8 cellular contexts compared by ENCODE assay signal in the genomic region with DNA sequence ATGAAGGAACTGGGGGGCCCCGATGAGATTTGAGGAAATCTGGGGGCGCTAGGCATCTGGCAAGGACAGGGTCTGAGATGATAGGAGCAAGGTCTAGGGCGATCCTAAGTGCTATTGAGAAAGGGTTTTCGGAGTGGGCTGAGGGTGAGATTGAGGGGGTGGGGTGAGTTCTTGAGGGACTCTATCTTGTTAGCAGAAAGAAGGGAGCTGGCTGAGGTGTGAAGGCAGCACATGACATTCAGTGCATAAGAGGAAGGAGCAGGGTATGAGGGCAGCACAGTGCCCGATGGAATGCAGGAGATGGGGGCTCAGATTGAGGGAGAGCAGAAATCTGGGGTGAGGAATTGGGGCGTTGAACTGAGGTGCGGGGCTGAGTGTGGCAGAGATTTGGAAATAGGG. TPM values are rescaled to one million over a fixed set of nuclear protein-coding genes. Genes with fewer than 3 reads are reported as not detected.
DNase-seq lines count a peak whose midpoint lies in the region; ATAC-seq and TF ChIP-seq lines count a peak whose summit lies in the region.

No MANE protein-coding gene starts in this region.

- no peak overlapping the region for H3K4ac ChIP-seq in H9 (ENCODE audit: low read depth, low read length)

- H3K9ac ChIP-seq in H9 (ENCODE audit: extremely low read depth, insufficient read length, low read length): peak overlapping the region; percentile 53

- DNase-seq in AG04449 (ENCODE audit: low read depth, low spot score) (no peak), H9 (no peak), glutamatergic neuron (no peak), prostate gland (ENCODE audit: low spot score) (no peak), NCI-H2107 treated with DMSO at 0.1 percent for 48 hours (lab: John Stamatoyannopoulos, UW; ENCODE audit: unreplicated experiment) (no peak), COR-L47 (lab: John Stamatoyannopoulos, UW) (no peak), HK-2 (ENCODE audit: unreplicated experiment) (no peak)
- peak; percentile 21 for DNase-seq in activated CD8-positive, alpha-beta T cell treated with anti-CD3 and anti-CD28 coated beads for 36 hours

- H3K79me2 ChIP-seq in H9 (ENCODE audit: insufficient read depth, low read length): no peaks in the 10 kb centered on the region

- POLR2A ChIA-PET in AG04449 (lab: Yijun Ruan, JAX): interaction anchor here (1.0 to 1.9 kb wide), 2 partner anchors 10 to 15 kb away, joined by 3 to 14 read pairs; no protein-coding TSS in a partner anchor
- POLR2A ChIA-PET in activated CD8-positive, alpha-beta T cell treated with anti-CD3 and anti-CD28 coated beads for 36 hours (lab: Charles Lee): interaction anchor here (0.9 to 1.7 kb wide), 4 partner anchors 11 to 49 kb away, joined by 3 to 5 read pairs (median 4); no protein-coding TSS in a partner anchor

- H4K5ac ChIP-seq in H9 (ENCODE audit: insufficient read length, low read depth, low read length): no peak overlapping the region

- TF ChIP-seq POLR2A in prostate gland (IDR thresholded peaks at IDR 0.05): no peak

- H3K14ac ChIP-seq in H9 (ENCODE audit: insufficient read depth, low read length): peak overlapping the region; percentile 31; the same call in 1 of the 2 replicates

- no peak overlapping the region for H2BK120ac ChIP-seq in H9 (ENCODE audit: low read depth, low read length, poor library complexity, severe bottlenecking)

- H3K4me1 Mint-ChIP-seq in H9: peaks cover 31 to 33% of the 10 kb centered on the region in 2 experiments
- peaks cover 55% of the 10 kb centered on the region for H3K4me1 Mint-ChIP-seq in activated CD8-positive, alpha-beta T cell treated with anti-CD3 and anti-CD28 coated beads for 36 hours (ENCODE audit: low read depth)
- H3K4me1 Mint-ChIP-seq in glutamatergic neuron (ENCODE audit: low read depth, unreplicated experiment): peaks cover 13% of the 10 kb centered on the region

- peak overlapping the region; percentile 90 for H3K4me2 ChIP-seq in H9 (ENCODE audit: insufficient read depth, insufficient read length, low read length)

- no CpG with 5 or more reads among the region's 7 CpGs for WGBS in H9 (ENCODE audit: extremely low coverage, insufficient read length, low lambda C conversion rate)
- WGBS in prostate gland: 14% methylated on average over 7 of the region's 7 CpGs

- peak; percentile 11 for ATAC-seq in activated CD8-positive, alpha-beta T cell treated with anti-CD3 and anti-CD28 coated beads for 36 hours

- no peak overlapping the region for H3K56ac ChIP-seq in H9 (ENCODE audit: insufficient read length, low read depth, low read length)

- H3K4me3 ChIP-seq in AG04449 (ENCODE audit: low read depth, low read length) (peak overlapping the region; percentile 64), prostate gland (peak overlapping the region; percentile 58 to 72)

- H3K9me3 ChIP-seq in H9 (ENCODE audit: control insufficient read depth, low read depth, low read length): peaks cover 7% of the 10 kb centered on the region
- H3K9me3 ChIP-seq in prostate gland: no peaks in the 10 kb centered on the region

- H3K18ac ChIP-seq in H9 (ENCODE audit: insufficient read length, low read depth, low read length): no peak overlapping the region

- TF ChIP-seq CTCF in AG04449 (IDR thresholded peaks at IDR 0.05; ENCODE audit: insufficient read depth, low read length, missing control alignments) (no peak), H9 (conservative IDR thresholded peaks at IDR 0.05) (no peak), glutamatergic neuron (IDR thresholded peaks at IDR 0.05; ENCODE audit: partially characterized antibody, unreplicated experiment) (no peak), prostate gland (IDR thresholded peaks at IDR 0.05) (no peak)
- TF ChIP-seq CTCF in activated CD8-positive, alpha-beta T cell treated with anti-CD3 and anti-CD28 coated beads for 36 hours (IDR thresholded peaks at IDR 0.05): no peak

- no peak overlapping the region for H4K8ac ChIP-seq in H9 (replicated peaks; ENCODE audit: insufficient read length, low read depth, low read length)

- H3K27me3 ChIP-seq in H9 (ENCODE audit: insufficient read depth, low read length): no peaks in the 10 kb centered on the region; the same call in 1 of the 2 replicates
- H3K27me3 ChIP-seq in prostate gland (replicated peaks; ENCODE audit: insufficient read depth): no peaks in the 10 kb centered on the region

- H2AK5ac ChIP-seq in H9 (ENCODE audit: insufficient read length, low read length): no peak overlapping the region

- H3K9me3 Mint-ChIP-seq in H9: peaks cover 9 to 15% of the 10 kb centered on the region in 2 experiments
- H3K9me3 Mint-ChIP-seq in activated CD8-positive, alpha-beta T cell treated with anti-CD3 and anti-CD28 coated beads for 36 hours: peaks cover 2% of the 10 kb centered on the region
- peaks cover 9% of the 10 kb centered on the region for H3K9me3 Mint-ChIP-seq in glutamatergic neuron (ENCODE audit: unreplicated experiment)

- H2BK15ac ChIP-seq in H9 (ENCODE audit: low read depth, low read length): no peak overlapping the region

- no peaks in the 10 kb centered on the region for H3K79me1 ChIP-seq in H9 (ENCODE audit: insufficient read depth, low read depth, low read length, poor library complexity, severe bottlenecking)

- H3T11ph ChIP-seq in H9 (ENCODE audit: low read length): no peak overlapping the region

- peak overlapping the region in 1 of 3 experiments; percentile 42; a peak in 3 of 7 replicates for H3K27ac Mint-ChIP-seq in H9
- peak overlapping the region; percentile 89 for H3K27ac Mint-ChIP-seq in activated CD8-positive, alpha-beta T cell treated with anti-CD3 and anti-CD28 coated beads for 36 hours
- peak overlapping the region; percentile 65 for H3K27ac Mint-ChIP-seq in glutamatergic neuron (ENCODE audit: unreplicated experiment)

- no peak overlapping the region for H2BK20ac ChIP-seq in H9 (ENCODE audit: low read depth, low read length, poor library complexity, severe bottlenecking)

- no peak overlapping the region for H3K23ac ChIP-seq in H9 (ENCODE audit: insufficient read length, low read depth, low read length)

- H2BK5ac ChIP-seq in H9 (ENCODE audit: insufficient read length, low read length): no peak overlapping the region

- H3K4me1 ChIP-seq in H9 (ENCODE audit: insufficient read depth, low read length): no peaks in the 10 kb centered on the region; the same call in 1 of the 2 replicates
- no peaks in the 10 kb centered on the region for H3K4me1 ChIP-seq in prostate gland (replicated peaks)

- H3K27me3 Mint-ChIP-seq in H9 (ENCODE audit: low read depth) (peaks cover 4% of the 10 kb centered on the region), glutamatergic neuron (ENCODE audit: unreplicated experiment) (peaks cover 4% of the 10 kb centered on the region)
- H3K27me3 Mint-ChIP-seq in activated CD8-positive, alpha-beta T cell treated with anti-CD3 and anti-CD28 coated beads for 36 hours: no peaks in the 10 kb centered on the region

- H3K36me3 Mint-ChIP-seq in H9 (ENCODE audit: insufficient read depth in 1 of 3, low read depth in 3 of 3): peaks cover 11 to 19% (median 17%) of the 10 kb centered on the region in 3 experiments
- peaks cover 7% of the 10 kb centered on the region for H3K36me3 Mint-ChIP-seq in activated CD8-positive, alpha-beta T cell treated with anti-CD3 and anti-CD28 coated beads for 36 hours (ENCODE audit: low read depth)
- peaks cover 5% of the 10 kb centered on the region for H3K36me3 Mint-ChIP-seq in glutamatergic neuron (ENCODE audit: unreplicated experiment)

- H2BK12ac ChIP-seq in H9 (ENCODE audit: insufficient read length, low read depth, low read length): no peak overlapping the region

- H3K23me2 ChIP-seq in H9 (ENCODE audit: insufficient read length, low read depth, low read length, poor library complexity, severe bottlenecking): peaks cover 8% of the 10 kb centered on the region

- H3K36me3 ChIP-seq in prostate gland: no peaks in the 10 kb centered on the region

- no peaks in the 10 kb centered on the region for H4K20me1 ChIP-seq in H9 (ENCODE audit: control insufficient read depth, insufficient read depth, insufficient read length)

- intact Hi-C loops in activated CD8-positive, alpha-beta T cell treated with anti-CD3 and anti-CD28 coated beads for 36 hours (cut with micrococcal nuclease): no loop called here
- intact Hi-C loops in prostate gland (cut with DNase I): no loop called here

- H4K91ac ChIP-seq in H9 (ENCODE audit: insufficient read length, low read depth, low read length): no peak overlapping the region

- CTCF ChIA-PET in AG04449 (lab: Yijun Ruan, JAX): interaction anchor here (1.4 kb wide), 1 partner anchor 1094 kb away, joined by 4 read pairs; no protein-coding TSS in a partner anchor
- CTCF ChIA-PET in activated CD8-positive, alpha-beta T cell treated with anti-CD3 and anti-CD28 coated beads for 36 hours (lab: Charles Lee): no interaction called here

- H3K4me3 Mint-ChIP-seq in H9 (peak overlapping the region; percentile 85), glutamatergic neuron (ENCODE audit: unreplicated experiment) (peak overlapping the region; percentile 84)
- peak overlapping the region; percentile 88 for H3K4me3 Mint-ChIP-seq in activated CD8-positive, alpha-beta T cell treated with anti-CD3 and anti-CD28 coated beads for 36 hours

- H3K27ac ChIP-seq in H9 (ENCODE audit: insufficient read length, low read depth, low read length): no peak overlapping the region
- peak overlapping the region; percentile 72 to 75 for H3K27ac ChIP-seq in prostate gland

- H2AFZ ChIP-seq in H9 (ENCODE audit: low read length): no peak overlapping the region

RNA-seq across cellular contexts. Expression of gene TRIM32, which starts 0.7 kb away (rescaled TPM):
- total RNA-seq in H9 (2021) (12.9 and 15.5 TPM in 2 replicates), glutamatergic neuron (ENCODE audit: unreplicated experiment) (14.3 TPM), prostate gland (10 to 100 TPM; 12.3 to 12.4 TPM)
- 10 to 100 TPM; 14.6 to 15.0 TPM for total RNA-seq in activated CD8-positive, alpha-beta T cell treated with anti-CD3 and anti-CD28 coated beads for 36 hours
